Comparison of ENCODE assay signal across 8 cellular contexts in genomic region chr15:42736793-42737528, GRCh38. TPM values are rescaled to one million over a fixed set of nuclear protein-coding genes. Genes with fewer than 3 reads are reported as not detected.
DNase-seq lines count a peak whose midpoint lies in the region; ATAC-seq and TF ChIP-seq lines count a peak whose summit lies in the region.

TSS of gene CDAN1 (minus strand) at chr15:42737128. CDS start at chr15:42737102, 26 bp downstream.

- H3K36me3 Mint-ChIP-seq in activated CD4-positive, alpha-beta memory T cell treated with anti-CD3 and anti-CD28 coated beads for 36 hours = peaks cover 11% of the 10 kb centered on the region

- peak; percentile 95 for DNase-seq in BE2C
- peak; percentile 94 for DNase-seq in GM19240 (ENCODE audit: insufficient read length, low spot score)
- peak; percentile 44 for DNase-seq in NCI-H82 treated with DMSO at 0.1 percent for 48 hours (lab: John Stamatoyannopoulos, UW; ENCODE audit: unreplicated experiment)
- DNase-seq in activated CD4-positive, alpha-beta memory T cell treated with anti-CD3 and anti-CD28 coated beads for 36 hours = peak; percentile 95
- peak; percentile 87 to 97 for DNase-seq in lower leg skin (ENCODE audit: low spot score in 2 of 2)
- peak; percentile 92 for DNase-seq in stimulated activated CD4-positive, alpha-beta T cell treated with anti-CD3 and anti-CD28 coated beads, Interleukin-4, amount 100 ng/mL, for 24 hours

- peak within 1 kb of the TSS; percentile 77 for H3K4me3 Mint-ChIP-seq in activated CD4-positive, alpha-beta memory T cell treated with anti-CD3 and anti-CD28 coated beads for 36 hours

- no peaks in the 10 kb centered on the region for H3K27me3 ChIP-seq in BE2C
- no peaks in the 10 kb centered on the region for H3K27me3 ChIP-seq in duodenal mucosa (ENCODE audit: control insufficient read depth in 1 of 2, insufficient read depth in 2 of 2, low read length in 2 of 2)

- H3K4me3 ChIP-seq in BE2C (ENCODE audit: low read depth, low read length) (peak within 1 kb of the TSS; percentile 70), duodenal mucosa (ENCODE audit: low read depth in 1 of 2, low read length in 2 of 2) (peak within 1 kb of the TSS; percentile 83 to 93), lower leg skin (ENCODE audit: low read depth, poor library complexity, severe bottlenecking) (peak within 1 kb of the TSS; percentile 91)

- CTCF ChIA-PET in activated CD4-positive, alpha-beta memory T cell treated with anti-CD3 and anti-CD28 coated beads for 36 hours (lab: Charles Lee) = interaction anchor here (1.0 to 4.6 kb wide), 2 partner anchors 190 to 467 kb away, joined by 4 to 25 read pairs; no protein-coding TSS in a partner anchor

- intact Hi-C loops in activated CD4-positive, alpha-beta memory T cell treated with anti-CD3 and anti-CD28 coated beads for 36 hours (cut with micrococcal nuclease) = loop anchor here (5.0 to 10.0 kb wide), 2 partner anchors 160 to 188 kb away; partner anchors contain the start of genes STARD9 and TTBK2
- intact Hi-C loops in lower leg skin (cut with DNase I; ENCODE audit: low total_unique reads) = loop anchor here (10.0 kb wide), 1 partner anchor 188 kb away; the partner anchor contains the start of gene TTBK2

- TF ChIP-seq POLR2A in lower leg skin (IDR thresholded peaks at IDR 0.05) = peak in 1 of 2 donors; percentile 35

- ATAC-seq in HG03457 (IDR thresholded peaks at IDR 0.05; ENCODE audit: unreplicated experiment) = peak; percentile 52

- POLR2A ChIA-PET in activated CD4-positive, alpha-beta memory T cell treated with anti-CD3 and anti-CD28 coated beads for 36 hours (lab: Charles Lee) = interaction anchor here (1.3 to 1.4 kb wide), 3 partner anchors 13 to 189 kb away, joined by 3 to 4 read pairs (median 3); partner anchors contain the start of genes HAUS2 and LRRC57

- H3K27ac ChIP-seq in duodenal mucosa (ENCODE audit: low read depth, low read length) = peak within 1 kb of the TSS; percentile 64

- H3K9me3 Mint-ChIP-seq in activated CD4-positive, alpha-beta memory T cell treated with anti-CD3 and anti-CD28 coated beads for 36 hours = no peaks in the 10 kb centered on the region

- H3K4me1 Mint-ChIP-seq in activated CD4-positive, alpha-beta memory T cell treated with anti-CD3 and anti-CD28 coated beads for 36 hours (ENCODE audit: low read depth) = peaks cover 18% of the 10 kb centered on the region

- no peaks in the 10 kb centered on the region for H3K27me3 Mint-ChIP-seq in activated CD4-positive, alpha-beta memory T cell treated with anti-CD3 and anti-CD28 coated beads for 36 hours

- WGBS in lower leg skin, 2 donors = 1% methylated on average over 19 to 38 of the region's 76 CpGs

- H3K4me1 ChIP-seq in BE2C (peaks cover 17% of the 10 kb centered on the region), duodenal mucosa (ENCODE audit: control insufficient read depth in 1 of 2, insufficient read depth in 2 of 2, low read length in 2 of 2) (peaks cover 7 to 9% of the 10 kb centered on the region in 2 donors)

- H3K9ac ChIP-seq in duodenal mucosa (ENCODE audit: low read depth in 1 of 2, low read length in 2 of 2) = peak within 1 kb of the TSS; percentile 74 to 87

- H3K36me3 ChIP-seq in BE2C (peaks cover 16% of the 10 kb centered on the region), duodenal mucosa (ENCODE audit: control insufficient read depth in 1 of 2, insufficient read depth in 2 of 2, low read length in 2 of 2) (peaks cover 15 to 31% of the 10 kb centered on the region in 2 donors)

- peak within 1 kb of the TSS; percentile 54 for H3K27ac Mint-ChIP-seq in activated CD4-positive, alpha-beta memory T cell treated with anti-CD3 and anti-CD28 coated beads for 36 hours

- TF ChIP-seq CTCF in BE2C (IDR thresholded peaks at IDR 0.05; ENCODE audit: low read depth, low read length) = no peak
- TF ChIP-seq CTCF in lower leg skin (IDR thresholded peaks at IDR 0.05) = no peak

- no peaks in the 10 kb centered on the region for H3K9me3 ChIP-seq in BE2C
- H3K9me3 ChIP-seq in duodenal mucosa (ENCODE audit: control insufficient read depth in 1 of 2, low read length in 2 of 2) = no peaks in the 10 kb centered on the region

RNA-seq across cellular contexts. Expression of gene CDAN1, which starts in this region (rescaled TPM):
- 9.6 TPM for polyA plus RNA-seq in BE2C (2012; ENCODE audit: insufficient read depth, insufficient read length, low read depth)
- total RNA-seq in activated CD4-positive, alpha-beta memory T cell treated with anti-CD3 and anti-CD28 coated beads for 36 hours = 10 to 100 TPM; 20.9 to 21.0 TPM
- 10 to 100 TPM; 10.5 to 16.0 (median 14.0) TPM for total RNA-seq in lower leg skin

Comparison
In these comparisons a context has a peak if more than half of its experiments do, and no peak if none do; other contexts are left out.
1. Peak in every context shown above with its lines: DNase-seq, ATAC-seq, H3K4me3 ChIP-seq and H3K27ac ChIP-seq.
2. DNase-seq: peak in every context shown above with its lines; median percentile 95 in BE2C; 95 in activated CD4-positive, alpha-beta memory T cell treated with anti-CD3 and anti-CD28 coated beads for 36 hours; 94 in GM19240; 92 in lower leg skin; 92 in stimulated activated CD4-positive, alpha-beta T cell treated with anti-CD3 and anti-CD28 coated beads, Interleukin-4, amount 100 ng/mL, for 24 hours; 44 in NCI-H82 treated with DMSO at 0.1 percent for 48 hours.